ENCODE assay signal across 19 cellular contexts in the genomic region with DNA sequence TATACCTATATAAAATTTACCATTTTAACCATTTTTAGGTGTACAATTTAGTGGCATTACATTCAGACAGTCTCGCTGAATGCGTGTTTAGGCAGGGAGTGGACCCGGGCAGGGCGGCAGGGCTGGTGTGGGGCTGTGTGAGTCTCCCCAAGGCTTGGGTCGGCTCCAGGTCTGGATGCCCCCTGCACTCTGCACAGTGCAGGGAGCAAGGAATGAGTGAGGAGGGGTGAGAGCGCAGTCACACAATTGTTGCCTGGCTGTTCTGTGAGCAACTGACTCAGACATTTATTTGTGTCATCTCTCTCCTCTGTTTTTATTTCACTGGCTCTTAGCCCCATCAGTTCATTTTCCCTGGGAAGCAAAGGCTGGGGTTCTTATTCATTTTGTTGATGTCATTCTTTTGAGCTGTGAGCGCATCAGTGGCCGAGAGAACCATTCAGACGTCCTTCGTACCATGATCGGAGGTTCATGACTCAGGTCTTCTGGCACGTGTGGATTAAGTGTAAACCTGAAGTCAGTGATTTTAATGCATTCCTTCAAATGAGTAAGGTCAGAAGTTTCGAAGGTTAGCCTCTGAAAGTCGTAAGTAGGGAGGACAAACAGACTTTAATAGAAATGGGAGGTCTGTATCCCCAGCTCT.
A peak's percentile ranks its signal among the peaks of the same experiment; 100 is the strongest.
DNase-seq lines count a peak whose midpoint lies in the region; ATAC-seq and TF ChIP-seq lines count a peak whose summit lies in the region.
"Had no signal": no experiment of that assay in that cellular context is flagged by ENCODE, and none has a peak within 500 bp of the region (broad histone marks: within the 10 kb centered on the region; RNA-seq: fewer than 3 reads in every experiment).

No MANE protein-coding gene starts in this region.

- no peaks in the 10 kb centered on the region for H3K4me1 ChIP-seq in hepatocyte (ENCODE audit: insufficient read depth)
- H3K4me1 ChIP-seq: breast epithelium, left ventricle myocardium inferior, tibial nerve had no signal

- no peaks in the 10 kb centered on the region for H3K27me3 ChIP-seq in hepatocyte
- H3K27me3 ChIP-seq: breast epithelium, ovary, tibial nerve had no signal

- H3K4me2 ChIP-seq in hepatocyte = no peak overlapping the region

- H3K4me3 Mint-ChIP-seq in HFFc6 = peak overlapping the region; percentile 21; the same call in 1 of the 2 replicates
- H3K4me3 Mint-ChIP-seq: CD4-positive, alpha-beta T cell; stimulated activated naive B cell treated with anti-CD40 and anti-IgM and Interleukin-4, amounts not matched to agents 10 μg/mL and 1 μg/mL and 100 μg/mL, for 72 hours had no signal

- peak overlapping the region; percentile 45 for H3K27ac ChIP-seq in hepatocyte
- H3K27ac ChIP-seq: breast epithelium, left ventricle myocardium inferior, ovary, tibial nerve had no signal

- no peaks in the 10 kb centered on the region for H3K36me3 Mint-ChIP-seq in HFFc6 (ENCODE audit: low read depth)
- H3K36me3 Mint-ChIP-seq: stimulated activated naive B cell treated with anti-CD40 and anti-IgM and Interleukin-4, amounts not matched to agents 10 μg/mL and 1 μg/mL and 100 μg/mL, for 72 hours had no signal

- peak; percentile 75 for DNase-seq in A172 (ENCODE audit: low spot score)
- peak; percentile 73 for DNase-seq in HFFc6
- DNase-seq in amniotic stem cell (lab: John Stamatoyannopoulos, UW) = peak; percentile 7
- DNase-seq in hepatocyte (ENCODE audit: low spot score) = peak; percentile 68
- no peak for DNase-seq in NCI-H510A treated with DMSO at 0.1 percent for 48 hours (lab: John Stamatoyannopoulos, UW)
- DNase-seq in DMS 273 (lab: John Stamatoyannopoulos, UW; ENCODE audit: unreplicated experiment) = no peak
- DNase-seq in globus pallidus (ENCODE audit: low spot score) = no peak
- DNase-seq: activated CD4-positive, alpha-beta T cell treated with anti-CD3 and anti-CD28 coated beads for 4 hours; activated CD8-positive, alpha-beta memory T cell treated with anti-CD3 and anti-CD28 coated beads, Interleukin-2, amount 50 U/mL, for 48 hours; activated naive CD4-positive, alpha-beta T cell; CD4-positive, alpha-beta T cell; left ventricle myocardium inferior; NCI-H187 treated with DMSO at 0.1 percent for 48 hours; NCI-H524; ovary; stimulated activated naive B cell treated with anti-CD40 and anti-IgM and Interleukin-4, amounts not matched to agents 10 μg/mL and 1 μg/mL and 100 μg/mL, for 72 hours had no signal

- H3K9me3 ChIP-seq in hepatocyte (ENCODE audit: low read depth) = no peaks in the 10 kb centered on the region
- H3K9me3 ChIP-seq: breast epithelium, left ventricle myocardium inferior, ovary, tibial nerve had no signal

- peaks cover 28% of the 10 kb centered on the region for H3K4me1 Mint-ChIP-seq in HFFc6 (ENCODE audit: low read depth)
- H3K4me1 Mint-ChIP-seq: stimulated activated naive B cell treated with anti-CD40 and anti-IgM and Interleukin-4, amounts not matched to agents 10 μg/mL and 1 μg/mL and 100 μg/mL, for 72 hours had no signal

- no peaks in the 10 kb centered on the region for H3K79me2 ChIP-seq in hepatocyte

- TF ChIP-seq CTCF in HFFc6 (IDR thresholded peaks at IDR 0.05) (no peak), hepatocyte (IDR thresholded peaks at IDR 0.05; ENCODE audit: poor library complexity) (no peak)

- H3K4me3 ChIP-seq in hepatocyte = no peak overlapping the region
- H3K4me3 ChIP-seq: breast epithelium, left ventricle myocardium inferior, ovary, tibial nerve had no signal

- H3K36me3 ChIP-seq in hepatocyte (replicated peaks; ENCODE audit: insufficient read depth, low read depth) = no peaks in the 10 kb centered on the region
- H3K36me3 ChIP-seq: breast epithelium, left ventricle myocardium inferior, ovary, tibial nerve had no signal

- H3K27me3 Mint-ChIP-seq in HFFc6 (ENCODE audit: insufficient read depth) = peaks cover 11% of the 10 kb centered on the region
- H3K27me3 Mint-ChIP-seq: stimulated activated naive B cell treated with anti-CD40 and anti-IgM and Interleukin-4, amounts not matched to agents 10 μg/mL and 1 μg/mL and 100 μg/mL, for 72 hours had no signal

- no peaks in the 10 kb centered on the region for H4K20me1 ChIP-seq in hepatocyte (ENCODE audit: insufficient read depth, poor library complexity, severe bottlenecking)

- H3K9me2 ChIP-seq in hepatocyte (replicated peaks; ENCODE audit: insufficient read depth) = no peaks in the 10 kb centered on the region

- peak overlapping the region; percentile 72 for H3K27ac Mint-ChIP-seq in HFFc6
- H3K27ac Mint-ChIP-seq: CD4-positive, alpha-beta T cell; stimulated activated naive B cell treated with anti-CD40 and anti-IgM and Interleukin-4, amounts not matched to agents 10 μg/mL and 1 μg/mL and 100 μg/mL, for 72 hours had no signal

- WGBS in hepatocyte (ENCODE audit: low lambda C conversion rate, missing lambda C conversion rate) = 75% methylated on average over 14 of the region's 14 CpGs

- no peaks in the 10 kb centered on the region for H3K9me3 Mint-ChIP-seq in HFFc6
- H3K9me3 Mint-ChIP-seq: CD4-positive, alpha-beta T cell had no signal

- no peak for ATAC-seq in GM19351 (IDR thresholded peaks at IDR 0.05; ENCODE audit: unreplicated experiment)
- ATAC-seq: stimulated activated naive B cell treated with anti-CD40 and anti-IgM and Interleukin-4, amounts not matched to agents 10 μg/mL and 1 μg/mL and 100 μg/mL, for 72 hours had no signal

- no peak overlapping the region for H2AFZ ChIP-seq in hepatocyte

Comparison
In these comparisons a context has a peak if more than half of its experiments do, and no peak if none do; other contexts are left out.
1. DNase-seq: peak in A172 (single experiment), HFFc6 (single experiment), amniotic stem cell (single experiment) and hepatocyte (single experiment); none in NCI-H510A treated with DMSO at 0.1 percent for 48 hours (single experiment), DMS 273 (single experiment) and globus pallidus (single experiment).